Comparison of ENCODE assay signal across 7 cellular contexts in genomic region chr6:31651602-31652191, GRCh38. TPM values are rescaled to one million over a fixed set of nuclear protein-coding genes. Genes with fewer than 3 reads are reported as not detected.
DNase-seq lines count a peak whose midpoint lies in the region; ATAC-seq and TF ChIP-seq lines count a peak whose summit lies in the region.

No MANE protein-coding gene starts in this region.

- ATAC-seq in GM21367 (IDR thresholded peaks at IDR 0.05; ENCODE audit: unreplicated experiment) (peak; percentile 25), HG03571 (IDR thresholded peaks at IDR 0.05; ENCODE audit: unreplicated experiment) (peak; percentile 24)
- peak; percentile 13 for ATAC-seq in central memory CD8-positive, alpha-beta T cell (replicated peaks; ENCODE audit: extremely low read depth, poor library complexity, severe bottlenecking)
- peak; percentile 50 for ATAC-seq in stimulated activated naive CD8-positive, alpha-beta T cell treated with anti-CD3 and anti-CD28 coated beads, Interleukin-15, Interleukin-2, amounts not matched to agents 100 U/mL and 50 U/mL, for 24 hours

- DNase-seq in EH (ENCODE audit: low read depth) (peak; percentile 89), kidney glomerular epithelial cell (lab: John Stamatoyannopoulos, UW) (peak; percentile 64)
- no peak for DNase-seq in central memory CD8-positive, alpha-beta T cell (ENCODE audit: low spot score in 2 of 2)
- no peak for DNase-seq in stimulated activated naive CD8-positive, alpha-beta T cell treated with anti-CD3 and anti-CD28 coated beads, Interleukin-15, Interleukin-2, amounts not matched to agents 100 U/mL and 50 U/mL, for 24 hours

- peaks cover 47% of the 10 kb centered on the region for H3K4me1 Mint-ChIP-seq in central memory CD8-positive, alpha-beta T cell

- peak overlapping the region; percentile 89 for H3K4me3 Mint-ChIP-seq in central memory CD8-positive, alpha-beta T cell

- H3K9me3 Mint-ChIP-seq in central memory CD8-positive, alpha-beta T cell, result no peaks in the 10 kb centered on the region

- peak overlapping the region; percentile 96 for H3K27ac Mint-ChIP-seq in central memory CD8-positive, alpha-beta T cell (ENCODE audit: low read depth)

- peaks cover 58% of the 10 kb centered on the region for H3K36me3 Mint-ChIP-seq in central memory CD8-positive, alpha-beta T cell (ENCODE audit: insufficient read depth)

- no peaks in the 10 kb centered on the region for H3K27me3 Mint-ChIP-seq in central memory CD8-positive, alpha-beta T cell

TF ChIP-seq in PFSK-1, 5 proteins besides CTCF, POLR2A, EP300 and RAD21:
- TF ChIP-seq SIN3A (IDR thresholded peaks at IDR 0.05; ENCODE audit: borderline replicate concordance, insufficient read depth, low read length), result peak; percentile 81; the same call in 1 of the 2 replicates
- TF ChIP-seq TAF1 (IDR thresholded peaks at IDR 0.05; ENCODE audit: borderline replicate concordance, insufficient read depth, low read length), result peak; percentile 11; the same call in 1 of the 2 replicates
- TF ChIP-seq, protein P1, sequence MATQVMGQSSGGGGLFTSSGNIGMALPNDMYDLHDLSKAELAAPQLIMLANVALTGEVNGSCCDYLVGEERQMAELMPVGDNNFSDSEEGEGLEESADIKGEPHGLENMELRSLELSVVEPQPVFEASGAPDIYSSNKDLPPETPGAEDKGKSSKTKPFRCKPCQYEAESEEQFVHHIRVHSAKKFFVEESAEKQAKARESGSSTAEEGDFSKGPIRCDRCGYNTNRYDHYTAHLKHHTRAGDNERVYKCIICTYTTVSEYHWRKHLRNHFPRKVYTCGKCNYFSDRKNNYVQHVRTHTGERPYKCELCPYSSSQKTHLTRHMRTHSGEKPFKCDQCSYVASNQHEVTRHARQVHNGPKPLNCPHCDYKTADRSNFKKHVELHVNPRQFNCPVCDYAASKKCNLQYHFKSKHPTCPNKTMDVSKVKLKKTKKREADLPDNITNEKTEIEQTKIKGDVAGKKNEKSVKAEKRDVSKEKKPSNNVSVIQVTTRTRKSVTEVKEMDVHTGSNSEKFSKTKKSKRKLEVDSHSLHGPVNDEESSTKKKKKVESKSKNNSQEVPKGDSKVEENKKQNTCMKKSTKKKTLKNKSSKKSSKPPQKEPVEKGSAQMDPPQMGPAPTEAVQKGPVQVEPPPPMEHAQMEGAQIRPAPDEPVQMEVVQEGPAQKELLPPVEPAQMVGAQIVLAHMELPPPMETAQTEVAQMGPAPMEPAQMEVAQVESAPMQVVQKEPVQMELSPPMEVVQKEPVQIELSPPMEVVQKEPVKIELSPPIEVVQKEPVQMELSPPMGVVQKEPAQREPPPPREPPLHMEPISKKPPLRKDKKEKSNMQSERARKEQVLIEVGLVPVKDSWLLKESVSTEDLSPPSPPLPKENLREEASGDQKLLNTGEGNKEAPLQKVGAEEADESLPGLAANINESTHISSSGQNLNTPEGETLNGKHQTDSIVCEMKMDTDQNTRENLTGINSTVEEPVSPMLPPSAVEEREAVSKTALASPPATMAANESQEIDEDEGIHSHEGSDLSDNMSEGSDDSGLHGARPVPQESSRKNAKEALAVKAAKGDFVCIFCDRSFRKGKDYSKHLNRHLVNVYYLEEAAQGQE (IDR thresholded peaks at IDR 0.05; ENCODE audit: insufficient read depth in 1 of 2, low read depth in 2 of 2, low read length in 2 of 2), result no peak

RNA-seq across cellular contexts. Expression of gene BAG6, which starts 0.8 kb away (rescaled TPM):
- 777 TPM for polyA plus RNA-seq in PFSK-1 (2012; ENCODE audit: insufficient read length, low read depth)

RNA-seq across cellular contexts. Expression of gene APOM, which starts 4.0 kb away (rescaled TPM):
- polyA plus RNA-seq in PFSK-1 (2012; ENCODE audit: insufficient read length, low read depth), result 0.67 TPM

RNA-seq across cellular contexts. Expression of gene C6orf47, which starts 8.9 kb away (rescaled TPM):
- 14.8 TPM for polyA plus RNA-seq in PFSK-1 (2012; ENCODE audit: insufficient read length, low read depth)

RNA-seq across cellular contexts. Expression of gene GPANK1, which starts 13.1 kb away (rescaled TPM):
- 17.8 TPM for polyA plus RNA-seq in PFSK-1 (2012; ENCODE audit: insufficient read length, low read depth)

RNA-seq across cellular contexts. Expression of gene CSNK2B, which starts 14.2 kb away (rescaled TPM):
- 283 TPM for polyA plus RNA-seq in PFSK-1 (2012; ENCODE audit: insufficient read length, low read depth)

Comparison
In these comparisons a context has a peak if more than half of its experiments do, and no peak if none do; other contexts are left out.
1. DNase-seq: peak in EH (single experiment) and kidney glomerular epithelial cell (single experiment); none in central memory CD8-positive, alpha-beta T cell (0 of 2) and stimulated activated naive CD8-positive, alpha-beta T cell treated with anti-CD3 and anti-CD28 coated beads, Interleukin-15, Interleukin-2, amounts not matched to agents 100 U/mL and 50 U/mL, for 24 hours (single experiment).
2. Peak in every context shown above with its lines, with median percentiles within 50 percentile points of each other: ATAC-seq.